7 cellular contexts compared by ENCODE assay signal in genomic region chr1:4652631-4653327, GRCh38. TPM values are rescaled to one million over a fixed set of nuclear protein-coding genes. Genes with fewer than 3 reads are reported as not detected.
DNase-seq lines count a peak whose midpoint lies in the region; ATAC-seq and TF ChIP-seq lines count a peak whose summit lies in the region.

No MANE protein-coding gene starts in this region.

- no peak overlapping the region for H3K4me3 ChIP-seq in choroid plexus epithelial cell (ENCODE audit: low read depth, low read length)

- ATAC-seq in GM18502 (IDR thresholded peaks at IDR 0.05; ENCODE audit: poor library complexity, unreplicated experiment) (peak; percentile 67), memory B cell (ENCODE audit: low read depth) (peak; percentile 68), HG03097 (IDR thresholded peaks at IDR 0.05; ENCODE audit: low FRiP score, unreplicated experiment) (no peak)

- peak; percentile 81 for TF ChIP-seq CTCF in choroid plexus epithelial cell (conservative IDR thresholded peaks at IDR 0.05; ENCODE audit: low read depth, low read length)

- H3K36me3 Mint-ChIP-seq in activated CD4-positive, alpha-beta T cell treated with anti-CD3 and anti-CD28 coated beads, Interleukin-2, amount 10 ng/mL, durations not matched to agents 24 days and 14 days (ENCODE audit: low read depth), result no peaks in the 10 kb centered on the region
- H3K36me3 Mint-ChIP-seq in memory B cell, result no peaks in the 10 kb centered on the region

- H3K9me3 Mint-ChIP-seq in activated CD4-positive, alpha-beta T cell treated with anti-CD3 and anti-CD28 coated beads, Interleukin-2, amount 10 ng/mL, durations not matched to agents 24 days and 14 days, result no peaks in the 10 kb centered on the region
- H3K9me3 Mint-ChIP-seq in memory B cell, result no peaks in the 10 kb centered on the region

- intact Hi-C loops in activated CD4-positive, alpha-beta T cell treated with anti-CD3 and anti-CD28 coated beads, Interleukin-2, amount 10 ng/mL, durations not matched to agents 24 days and 14 days (cut with micrococcal nuclease), result no loop called here

- H3K27ac Mint-ChIP-seq in activated CD4-positive, alpha-beta T cell treated with anti-CD3 and anti-CD28 coated beads, Interleukin-2, amount 10 ng/mL, durations not matched to agents 24 days and 14 days, result no peak overlapping the region
- H3K27ac Mint-ChIP-seq in memory B cell, result no peak overlapping the region

- DNase-seq in M059J (ENCODE audit: low read depth), result peak; percentile 30
- DNase-seq in activated CD4-positive, alpha-beta T cell treated with anti-CD3 and anti-CD28 coated beads, Interleukin-2, amount 10 ng/mL, durations not matched to agents 24 days and 14 days, result peak; percentile 86
- peak; percentile 38 for DNase-seq in choroid plexus epithelial cell (ENCODE audit: low read depth)
- peak; percentile 47 to 72 for DNase-seq in memory B cell (ENCODE audit: low spot score in 2 of 2)
- DNase-seq in stimulated activated CD8-positive, alpha-beta memory T cell treated with anti-CD3 and anti-CD28 coated beads, Interleukin-2, amount 100 ng/mL, for 1 hour (ENCODE audit: low read depth in 2 of 2), result peak; percentile 34 to 37

- peaks cover 32% of the 10 kb centered on the region for H3K27me3 Mint-ChIP-seq in activated CD4-positive, alpha-beta T cell treated with anti-CD3 and anti-CD28 coated beads, Interleukin-2, amount 10 ng/mL, durations not matched to agents 24 days and 14 days
- H3K27me3 Mint-ChIP-seq in memory B cell, result peaks cover 11% of the 10 kb centered on the region

- H3K4me3 Mint-ChIP-seq in activated CD4-positive, alpha-beta T cell treated with anti-CD3 and anti-CD28 coated beads, Interleukin-2, amount 10 ng/mL, durations not matched to agents 24 days and 14 days, result no peak overlapping the region
- H3K4me3 Mint-ChIP-seq in memory B cell, result no peak overlapping the region

- H3K4me1 Mint-ChIP-seq in activated CD4-positive, alpha-beta T cell treated with anti-CD3 and anti-CD28 coated beads, Interleukin-2, amount 10 ng/mL, durations not matched to agents 24 days and 14 days, result no peaks in the 10 kb centered on the region
- no peaks in the 10 kb centered on the region for H3K4me1 Mint-ChIP-seq in memory B cell

RNA-seq across cellular contexts. Expression of gene AJAP1, which starts 1.6 kb away (rescaled TPM):
- not detected in 2 replicates for total RNA-seq in M059J (2014; rRNA removed; shearing (Covaris generic))
- not detected in 2 replicates for total RNA-seq in activated CD4-positive, alpha-beta T cell treated with anti-CD3 and anti-CD28 coated beads, Interleukin-2, amount 10 ng/mL, durations not matched to agents 24 days and 14 days

Comparison
In these comparisons a context has a peak if more than half of its experiments do, and no peak if none do; other contexts are left out.
1. DNase-seq: peak in every context shown above with its lines; median percentile 86 in activated CD4-positive, alpha-beta T cell treated with anti-CD3 and anti-CD28 coated beads, Interleukin-2, amount 10 ng/mL, durations not matched to agents 24 days and 14 days; 60 in memory B cell; 38 in choroid plexus epithelial cell; 36 in stimulated activated CD8-positive, alpha-beta memory T cell treated with anti-CD3 and anti-CD28 coated beads, Interleukin-2, amount 100 ng/mL, for 1 hour; 30 in M059J.